ENCODE assay signal across 8 cellular contexts in genomic region chr13:30464496-30465351, GRCh38. TPM values are rescaled to one million over a fixed set of nuclear protein-coding genes. Genes with fewer than 3 reads are reported as not detected.
DNase-seq lines count a peak whose midpoint lies in the region; ATAC-seq, FAIRE-seq and TF ChIP-seq lines count a peak whose summit lies in the region.

No MANE protein-coding gene starts in this region.

- H3K27ac Mint-ChIP-seq in activated CD8-positive, alpha-beta T cell treated with anti-CD3 and anti-CD28 coated beads for 36 hours = peak overlapping the region; percentile 98

- POLR2A ChIA-PET in activated CD8-positive, alpha-beta T cell treated with anti-CD3 and anti-CD28 coated beads for 36 hours (lab: Charles Lee) = interaction anchor here (0.6 to 5.5 kb wide), 21 partner anchors 9 to 1060 kb away, joined by 3 to 49 read pairs (median 4); partner anchors contain the start of gene USPL1

- intact Hi-C loops in activated CD8-positive, alpha-beta T cell treated with anti-CD3 and anti-CD28 coated beads for 36 hours (cut with micrococcal nuclease) = loop anchor here (5.0 to 10.0 kb wide), 4 partner anchors 90 to 330 kb away; partner anchors contain the start of gene USPL1

- FAIRE-seq in GM18507 (lab: Jason Lieb, UNC) = peak; percentile 59

- peaks cover 1% of the 10 kb centered on the region for H3K27me3 Mint-ChIP-seq in activated CD8-positive, alpha-beta T cell treated with anti-CD3 and anti-CD28 coated beads for 36 hours

- H3K4me3 Mint-ChIP-seq in activated CD8-positive, alpha-beta T cell treated with anti-CD3 and anti-CD28 coated beads for 36 hours = peak overlapping the region; percentile 97

- peaks cover 9% of the 10 kb centered on the region for H3K4me1 ChIP-seq in ectodermal cell (ENCODE audit: control insufficient read depth, insufficient read depth, low read length)
- no peaks in the 10 kb centered on the region for H3K4me1 ChIP-seq in lung (ENCODE audit: control insufficient read depth in 2 of 2, insufficient read depth in 2 of 2, low read length in 2 of 2)

- CTCF ChIA-PET in activated CD8-positive, alpha-beta T cell treated with anti-CD3 and anti-CD28 coated beads for 36 hours (lab: Charles Lee) = no interaction called here

- 0% methylated on average over 129 to 139 of the region's 139 CpGs for WGBS in ectodermal cell, 2 experiments
- WGBS in lung, 2 donors = 0 to 1% methylated on average over 59 to 129 of the region's 139 CpGs

- no peaks in the 10 kb centered on the region for H3K27me3 ChIP-seq in ectodermal cell (ENCODE audit: control insufficient read depth, insufficient read depth, low read length, poor library complexity, severe bottlenecking)
- no peaks in the 10 kb centered on the region for H3K27me3 ChIP-seq in lung (ENCODE audit: control insufficient read depth, insufficient read depth)

- H3K4me3 ChIP-seq in ectodermal cell (ENCODE audit: insufficient read depth, low read depth, low read length) = peak overlapping the region; percentile 75
- peak overlapping the region; percentile 46 for H3K4me3 ChIP-seq in lung

- peaks cover 27% of the 10 kb centered on the region for H3K4me1 Mint-ChIP-seq in activated CD8-positive, alpha-beta T cell treated with anti-CD3 and anti-CD28 coated beads for 36 hours (ENCODE audit: low read depth)

- H3K36me3 Mint-ChIP-seq in activated CD8-positive, alpha-beta T cell treated with anti-CD3 and anti-CD28 coated beads for 36 hours (ENCODE audit: low read depth) = peaks cover 31% of the 10 kb centered on the region

- H3K36me3 ChIP-seq in ectodermal cell (ENCODE audit: control insufficient read depth, insufficient read depth, low read length) (peaks cover 16% of the 10 kb centered on the region), lung (ENCODE audit: control insufficient read depth in 2 of 2, insufficient read depth in 2 of 2, low read length in 2 of 2) (no peaks in the 10 kb centered on the region)

- TF ChIP-seq CTCF in activated CD8-positive, alpha-beta T cell treated with anti-CD3 and anti-CD28 coated beads for 36 hours (IDR thresholded peaks at IDR 0.05) = no peak
- TF ChIP-seq CTCF in lung (IDR thresholded peaks at IDR 0.05; ENCODE audit: control extremely low read depth, extremely low read depth) = no peak

- peak overlapping the region; percentile 82 for H3K27ac ChIP-seq in ectodermal cell (ENCODE audit: insufficient read depth, low read depth, low read length, poor library complexity, severe bottlenecking)
- H3K27ac ChIP-seq in lung (ENCODE audit: low read depth in 1 of 2, low read length in 1 of 2) = peak overlapping the region; percentile 93 to 100

- H3K9me3 ChIP-seq in ectodermal cell (ENCODE audit: control insufficient read depth, low read length) (no peaks in the 10 kb centered on the region), lung (ENCODE audit: control insufficient read depth in 2 of 2, insufficient read depth in 1 of 2, low read length in 1 of 2) (no peaks in the 10 kb centered on the region)

- no peaks in the 10 kb centered on the region for H3K9me3 Mint-ChIP-seq in activated CD8-positive, alpha-beta T cell treated with anti-CD3 and anti-CD28 coated beads for 36 hours

- DNase-seq in A172 (ENCODE audit: low spot score) (peak; percentile 35), GM18507 (ENCODE audit: extremely low spot score, insufficient read length, low read depth) (peak; percentile 33), NCI-H345 treated with DMSO at 0.1 percent for 48 hours (lab: John Stamatoyannopoulos, UW; ENCODE audit: unreplicated experiment) (peak; percentile 14), lung (ENCODE audit: low spot score) (peak; percentile 69)
- DNase-seq in activated CD8-positive, alpha-beta T cell treated with anti-CD3 and anti-CD28 coated beads for 36 hours = peak; percentile 84
- DNase-seq in stimulated activated CD4-positive, alpha-beta T cell treated with anti-CD3 and anti-CD28 coated beads, TNF-alpha, amount 100 ng/mL, for 48 hours (ENCODE audit: low read depth in 3 of 3) = peak; percentile 53 to 68 (median 54)

- ATAC-seq in HG03039 (IDR thresholded peaks at IDR 0.05; ENCODE audit: unreplicated experiment) = peak; percentile 27
- ATAC-seq in activated CD8-positive, alpha-beta T cell treated with anti-CD3 and anti-CD28 coated beads for 36 hours = peak; percentile 40
- peak; percentile 67 for ATAC-seq in lung (ENCODE audit: insufficient read depth, low FRiP score)

RNA-seq across cellular contexts. Expression of gene HMGB1, which starts 1.0 kb away (rescaled TPM):
- total RNA-seq in A172 (2014; rRNA removed; shearing (Covaris generic)) = 831 and 1,184 TPM in 2 replicates
- 100 to 1,000 TPM; 666 to 676 TPM for total RNA-seq in activated CD8-positive, alpha-beta T cell treated with anti-CD3 and anti-CD28 coated beads for 36 hours
- polyA plus RNA-seq in ectodermal cell (2013, experiment 1 of 4) = 984 TPM
- 902 TPM for polyA plus RNA-seq in ectodermal cell (2013, experiment 2 of 4)
- polyA plus RNA-seq in ectodermal cell (2013, experiment 3 of 4) = 870 TPM
- polyA plus RNA-seq in ectodermal cell (2013, experiment 4 of 4) = 919 TPM
- 100 to 1,000 TPM; 210 to 335 TPM for total RNA-seq in lung
- polyA plus RNA-seq in lung = 100 to 1,000 TPM; 315 to 374 TPM

RNA-seq across cellular contexts. Expression of gene UBE2L5, which starts 42.4 kb away (rescaled TPM):
- not detected in 2 replicates for total RNA-seq in A172 (2014; rRNA removed; shearing (Covaris generic))
- total RNA-seq in activated CD8-positive, alpha-beta T cell treated with anti-CD3 and anti-CD28 coated beads for 36 hours = not detected
- polyA plus RNA-seq in ectodermal cell (2013, experiment 1 of 4) = not detected
- polyA plus RNA-seq in ectodermal cell (2013, experiment 2 of 4) = not detected
- not detected for polyA plus RNA-seq in ectodermal cell (2013, experiment 3 of 4)
- not detected for polyA plus RNA-seq in ectodermal cell (2013, experiment 4 of 4)
- total RNA-seq in lung = not detected
- polyA plus RNA-seq in lung = under 1 TPM in 1 of 2 donors, not detected in 1; 0.06 TPM

Comparison
In these comparisons a context has a peak if more than half of its experiments do, and no peak if none do; other contexts are left out.
1. Peak in every context shown above with its lines: DNase-seq, ATAC-seq, H3K4me3 ChIP-seq and H3K27ac ChIP-seq.
2. DNase-seq: peak in every context shown above with its lines; median percentile 84 in activated CD8-positive, alpha-beta T cell treated with anti-CD3 and anti-CD28 coated beads for 36 hours; 69 in lung; 54 in stimulated activated CD4-positive, alpha-beta T cell treated with anti-CD3 and anti-CD28 coated beads, TNF-alpha, amount 100 ng/mL, for 48 hours; 35 in A172; 33 in GM18507; 14 in NCI-H345 treated with DMSO at 0.1 percent for 48 hours.